17 cellular contexts compared by ENCODE assay signal in genomic region chr1:1330366-1331067, GRCh38. TPM values are rescaled to one million over a fixed set of nuclear protein-coding genes. Genes with fewer than 3 reads are reported as not detected.
DNase-seq lines count a peak whose midpoint lies in the region; ATAC-seq, FAIRE-seq and TF ChIP-seq lines count a peak whose summit lies in the region.
"Had no signal": no experiment of that assay in that cellular context is flagged by ENCODE, and none has a peak within 500 bp of the region (broad histone marks: within the 10 kb centered on the region; RNA-seq: fewer than 3 reads in every experiment).

No MANE protein-coding gene starts in this region.

- H3K9me3 Mint-ChIP-seq in osteocyte (ENCODE audit: unreplicated experiment) = no peaks in the 10 kb centered on the region

- H3K27me3 Mint-ChIP-seq in osteocyte (ENCODE audit: unreplicated experiment) = no peaks in the 10 kb centered on the region
- H3K27me3 Mint-ChIP-seq: activated naive CD8-positive, alpha-beta T cell had no signal

- TF ChIP-seq POLR2A in H54 (IDR thresholded peaks at IDR 0.05; ENCODE audit: low read depth, low read length) = no peak
- TF ChIP-seq POLR2A in sigmoid colon (IDR thresholded peaks at IDR 0.05) = no peak

- FAIRE-seq in H54 (lab: Jason Lieb, UNC) = no peak
- FAIRE-seq: frontal cortex had no signal

- no peaks in the 10 kb centered on the region for H3K36me3 Mint-ChIP-seq in osteocyte (ENCODE audit: unreplicated experiment)
- H3K36me3 Mint-ChIP-seq: activated naive CD8-positive, alpha-beta T cell had no signal

- peaks cover 0 to 18% (median 14%) of the 10 kb centered on the region in 4 donors for H3K4me1 ChIP-seq in sigmoid colon

- H3K4me3 Mint-ChIP-seq in osteocyte (ENCODE audit: unreplicated experiment) = peak overlapping the region; percentile 4
- H3K4me3 Mint-ChIP-seq: activated T-cell treated with anti-CD3 and anti-CD28 coated beads, Interleukin-2, amount 50 U/mL, for 72 hours had no signal

- H3K4me1 Mint-ChIP-seq in osteocyte (ENCODE audit: unreplicated experiment) = peaks cover 22% of the 10 kb centered on the region

- 29 to 61% methylated on average over 15 of the region's 15 CpGs for WGBS in sigmoid colon, 2 donors

- no peak for TF ChIP-seq CTCF in osteocyte (IDR thresholded peaks at IDR 0.05)
- no peak for TF ChIP-seq CTCF in sigmoid colon (IDR thresholded peaks at IDR 0.05)

- no peaks in the 10 kb centered on the region for H3K27me3 ChIP-seq in H7 (ENCODE audit: control insufficient read depth, insufficient read depth, low read length)
- no peaks in the 10 kb centered on the region for H3K27me3 ChIP-seq in sigmoid colon
- H3K27me3 ChIP-seq: uterus had no signal

- ATAC-seq in GM18517 (IDR thresholded peaks at IDR 0.05; ENCODE audit: unreplicated experiment) = no peak
- ATAC-seq: activated T-cell treated with anti-CD3 and anti-CD28 coated beads, Interleukin-2, amount 50 U/mL, for 72 hours; right cardiac atrium had no signal

- no peaks in the 10 kb centered on the region for H3K9me3 ChIP-seq in sigmoid colon
- H3K9me3 ChIP-seq: uterus had no signal

- no peak overlapping the region for H3K27ac ChIP-seq in sigmoid colon
- H3K27ac ChIP-seq: uterus had no signal

- TF ChIP-seq EP300 in sigmoid colon (IDR thresholded peaks at IDR 0.05) = no peak

- H3K4me3 ChIP-seq in H7 (ENCODE audit: insufficient read depth, low read depth, low read length) (no peak overlapping the region), sigmoid colon (no peak overlapping the region)
- H3K4me3 ChIP-seq: uterus had no signal

- DNase-seq in H7 = peak; percentile 69
- peak; percentile 19 for DNase-seq in NCI-H69 (lab: John Stamatoyannopoulos, UW)
- peak; percentile 22 for DNase-seq in dedifferentiated amniotic fluid mesenchymal stem cell (ENCODE audit: extremely low spot score)
- DNase-seq in osteocyte (ENCODE audit: extremely low spot score, unreplicated experiment) = no peak
- no peak for DNase-seq in H54 (ENCODE audit: insufficient read length, low spot score)
- DNase-seq in sigmoid colon = no peak
- no peak for DNase-seq in HuH-7 (ENCODE audit: low spot score)
- DNase-seq: activated T-cell treated with anti-CD3 and anti-CD28 coated beads, Interleukin-2, amount 50 U/mL, for 72 hours; cortex of kidney; NCI-H187; NCI-H510A treated with DMSO at 0.1 percent for 48 hours; right cardiac atrium; stimulated activated CD4-positive, alpha-beta T cell treated with anti-CD3 and anti-CD28 coated beads, Interleukin-2, amount 100 ng/mL, for 24 hours; uterus had no signal

- no peaks in the 10 kb centered on the region for H3K36me3 ChIP-seq in H7 (replicated peaks; ENCODE audit: control insufficient read depth, insufficient read depth, low read length)
- peaks cover 0 to 24% (median 13%) of the 10 kb centered on the region in 4 donors for H3K36me3 ChIP-seq in sigmoid colon
- H3K36me3 ChIP-seq: uterus had no signal

- intact Hi-C loops in sigmoid colon (cut with DNase I) = no loop called here

- peak overlapping the region; percentile 89 for H3K27ac Mint-ChIP-seq in osteocyte (ENCODE audit: unreplicated experiment)
- H3K27ac Mint-ChIP-seq: activated naive CD8-positive, alpha-beta T cell; activated T-cell treated with anti-CD3 and anti-CD28 coated beads, Interleukin-2, amount 50 U/mL, for 72 hours had no signal

RNA-seq across cellular contexts. Expression of gene TAS1R3, which starts 0.6 kb away (rescaled TPM):
- 0.14 TPM in 1 of 2 replicates, not detected in the other for total RNA-seq in H7 (2014; rRNA removed; shearing (Covaris generic))
- total RNA-seq in osteocyte (0.57 and 0.97 TPM in 2 replicates), sigmoid colon (not detected)
- polyA plus RNA-seq in sigmoid colon = under 1 TPM in 2 of 3 donors, not detected in 1; 0.60 to 0.64 TPM

RNA-seq across cellular contexts. Expression of gene CPTP, which starts 5.9 kb away (rescaled TPM):
- 25.0 and 27.7 TPM in 2 replicates for total RNA-seq in H7 (2014; rRNA removed; shearing (Covaris generic))
- total RNA-seq in osteocyte (23.5 and 24.7 TPM in 2 replicates), sigmoid colon (10 to 100 TPM in 2 of 4 donors, 1 to 10 TPM in 2; 8.4 to 21.6 (median 10.5) TPM)
- 10 to 100 TPM; 41.4 to 57.1 (median 42.0) TPM for polyA plus RNA-seq in sigmoid colon

RNA-seq across cellular contexts. Expression of gene INTS11, which starts 6.1 kb away (rescaled TPM):
- total RNA-seq in H7 (2014; rRNA removed; shearing (Covaris generic)) = 169 and 189 TPM in 2 replicates
- 101 and 106 TPM in 2 replicates for total RNA-seq in osteocyte
- 100 to 1,000 TPM in 1 of 4 donors, 10 to 100 TPM in 3; 83.8 to 135 (median 93.4) TPM for total RNA-seq in sigmoid colon
- polyA plus RNA-seq in sigmoid colon = 100 to 1,000 TPM in 1 of 3 donors, 10 to 100 TPM in 2; 58.3 to 117 (median 62.7) TPM

RNA-seq across cellular contexts. Expression of gene DVL1, which starts 18.7 kb away (rescaled TPM):
- 189 and 191 TPM in 2 replicates for total RNA-seq in H7 (2014; rRNA removed; shearing (Covaris generic))
- total RNA-seq in osteocyte (92.9 and 95.7 TPM in 2 replicates), sigmoid colon (10 to 100 TPM; 50.7 to 85.0 (median 61.9) TPM)
- 10 to 100 TPM; 25.8 to 59.9 (median 36.3) TPM for polyA plus RNA-seq in sigmoid colon

RNA-seq across cellular contexts. Expression of gene PUSL1, which starts 22.1 kb away (rescaled TPM):
- total RNA-seq in H7 (2014; rRNA removed; shearing (Covaris generic)) = 93.5 and 98.6 TPM in 2 replicates
- total RNA-seq in osteocyte (21.5 and 22.1 TPM in 2 replicates), sigmoid colon (10 to 100 TPM; 15.7 to 24.0 (median 20.4) TPM)
- 10 to 100 TPM; 12.6 to 22.3 (median 12.7) TPM for polyA plus RNA-seq in sigmoid colon

Comparison
In these comparisons a context has a peak if more than half of its experiments do, and no peak if none do; other contexts are left out.
1. DNase-seq: peak in H7 (single experiment), NCI-H69 (single experiment) and dedifferentiated amniotic fluid mesenchymal stem cell (single experiment); none in osteocyte (single experiment), H54 (single experiment), sigmoid colon (single experiment) and HuH-7 (single experiment).